Comparison of ENCODE assay signal across 8 cellular contexts in the genomic region with DNA sequence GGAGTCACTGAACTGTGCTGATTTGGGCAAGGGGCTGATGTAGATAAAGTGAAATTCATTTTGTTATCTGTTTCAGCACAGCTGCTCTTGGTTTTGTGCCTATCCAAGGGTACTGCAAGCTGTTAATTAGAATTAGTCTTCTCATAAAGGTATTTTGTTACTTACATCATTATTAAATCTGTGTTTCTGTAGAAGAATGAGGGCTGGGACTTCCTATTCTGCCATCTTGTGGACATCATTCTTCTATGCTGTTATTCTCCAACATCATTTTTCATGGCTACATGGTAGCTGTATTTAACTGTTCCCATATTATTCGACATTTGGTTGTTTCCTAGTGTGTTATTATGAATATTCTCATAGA.
DNase-seq lines count a peak whose midpoint lies in the region; ATAC-seq and TF ChIP-seq lines count a peak whose summit lies in the region.
"Had no signal": no experiment of that assay in that cellular context is flagged by ENCODE, and none has a peak within 500 bp of the region (broad histone marks: within the 10 kb centered on the region; RNA-seq: fewer than 3 reads in every experiment).

No MANE protein-coding gene starts in this region.

- H3K79me2 ChIP-seq in DOHH2 (ENCODE audit: control insufficient read depth, low read length), result no peaks in the 10 kb centered on the region

- no peaks in the 10 kb centered on the region for H3K36me3 ChIP-seq in DOHH2 (ENCODE audit: control insufficient read depth, low read length)
- H3K36me3 ChIP-seq: upper lobe of left lung had no signal

- ATAC-seq in GM19023 (IDR thresholded peaks at IDR 0.05; ENCODE audit: unreplicated experiment) (no peak), GM18861 (IDR thresholded peaks at IDR 0.05; ENCODE audit: unreplicated experiment) (no peak)

- no peaks in the 10 kb centered on the region for H3F3A ChIP-seq in DOHH2 (ENCODE audit: control insufficient read depth, insufficient read depth)

- H3K27me3 ChIP-seq in DOHH2 (ENCODE audit: control insufficient read depth, low read length), result peaks cover 33% of the 10 kb centered on the region
- H3K27me3 ChIP-seq: upper lobe of left lung had no signal

- no peak overlapping the region for H3K27ac ChIP-seq in DOHH2 (ENCODE audit: low read depth, low read length)

- no peaks in the 10 kb centered on the region for H3K9me3 ChIP-seq in DOHH2 (ENCODE audit: control insufficient read depth, insufficient read depth, low read length)
- H3K9me3 ChIP-seq: upper lobe of left lung had no signal

- H3K9me2 ChIP-seq in DOHH2 (replicated peaks; ENCODE audit: control insufficient read depth, low read length), result no peaks in the 10 kb centered on the region

- TF ChIP-seq CTCF in DOHH2 (IDR thresholded peaks at IDR 0.05; ENCODE audit: low read depth, low read length, poor library complexity, severe bottlenecking), result peak; percentile 16
- TF ChIP-seq CTCF in LNCAP (IDR thresholded peaks at IDR 0.05), result peak; percentile 41

- no peaks in the 10 kb centered on the region for H4K20me1 ChIP-seq in DOHH2 (ENCODE audit: control insufficient read depth, insufficient read depth, low read depth, low read length)

- no peak overlapping the region for H3K4me3 ChIP-seq in DOHH2 (ENCODE audit: low read length)
- H3K4me3 ChIP-seq: upper lobe of left lung had no signal

- peak overlapping the region; percentile 44; the same call in 1 of the 2 replicates for H3K4me2 ChIP-seq in DOHH2 (ENCODE audit: low read length)

- peak; percentile 36 for DNase-seq in cerebellar cortex (ENCODE audit: low spot score)
- peak; percentile 32 for DNase-seq in non-pigmented ciliary epithelial cell (ENCODE audit: low read depth)
- no peak for DNase-seq in NCI-H2227 treated with DMSO at 0.1 percent for 48 hours (lab: John Stamatoyannopoulos, UW)

- peaks cover 7% of the 10 kb centered on the region for H3K4me1 ChIP-seq in DOHH2 (ENCODE audit: control insufficient read depth, low read length)
